Comparison of ENCODE assay signal across 31 cellular contexts in genomic region chr6:160634706-160635105, GRCh38. TPM values are rescaled to one million over a fixed set of nuclear protein-coding genes. Genes with fewer than 3 reads are reported as not detected.
DNase-seq lines count a peak whose midpoint lies in the region; FAIRE-seq and TF ChIP-seq lines count a peak whose summit lies in the region.
"Had no signal": no experiment of that assay in that cellular context is flagged by ENCODE, and none has a peak within 500 bp of the region (broad histone marks: within the 10 kb centered on the region; RNA-seq: fewer than 3 reads in every experiment).

No MANE protein-coding gene starts in this region.

- no TSS peak for BruUV-seq in Calu3 (replicated peaks; lab: Mats Ljungman, UMichigan)

- CTCF ChIA-PET in Calu3 (lab: Charles Lee) = no interaction called here

- intact Hi-C loops in Calu3 (cut with micrococcal nuclease; ENCODE audit: unreplicated experiment) = no loop called here

- peaks cover 4% of the 10 kb centered on the region for H3K27me3 Mint-ChIP-seq in activated T-cell treated with anti-CD3 and anti-CD28 coated beads, Interleukin-2, amount 50 U/mL, for 24 hours
- no peaks in the 10 kb centered on the region for H3K27me3 Mint-ChIP-seq in Calu3 (ENCODE audit: unreplicated experiment)
- H3K27me3 Mint-ChIP-seq: activated naive CD8-positive, alpha-beta T cell treated with anti-CD3 and anti-CD28 coated beads for 36 hours had no signal

- TF ChIP-seq POLR2A in H54 (IDR thresholded peaks at IDR 0.05; ENCODE audit: low read depth, low read length) = no peak

- TF ChIP-seq CTCF in GM13977 (IDR thresholded peaks at IDR 0.05; ENCODE audit: extremely low read depth, insufficient read depth, missing control alignments) (no peak), Calu3 (IDR thresholded peaks at IDR 0.05; ENCODE audit: unreplicated experiment) (no peak)

- no peak overlapping the region for H3K27ac Mint-ChIP-seq in activated T-cell treated with anti-CD3 and anti-CD28 coated beads, Interleukin-2, amount 50 U/mL, for 24 hours
- H3K27ac Mint-ChIP-seq in Calu3 (ENCODE audit: unreplicated experiment) = no peak overlapping the region
- H3K27ac Mint-ChIP-seq: activated naive CD8-positive, alpha-beta T cell treated with anti-CD3 and anti-CD28 coated beads for 36 hours had no signal

- in situ Hi-C loops in GM13977 (cut with MboI; ENCODE audit: low pct_unique_long_range_greater_than_20kb, low sequenced_read_pairs, unreplicated experiment) = no loop called here

- H3K4me1 Mint-ChIP-seq in activated T-cell treated with anti-CD3 and anti-CD28 coated beads, Interleukin-2, amount 50 U/mL, for 24 hours (ENCODE audit: low read depth) = no peaks in the 10 kb centered on the region
- no peaks in the 10 kb centered on the region for H3K4me1 Mint-ChIP-seq in Calu3 (ENCODE audit: low read depth, unreplicated experiment)
- H3K4me1 Mint-ChIP-seq: activated naive CD8-positive, alpha-beta T cell treated with anti-CD3 and anti-CD28 coated beads for 36 hours; neural crest cell had no signal

- no peak overlapping the region for H3K4me3 Mint-ChIP-seq in activated T-cell treated with anti-CD3 and anti-CD28 coated beads, Interleukin-2, amount 50 U/mL, for 24 hours
- no peak overlapping the region for H3K4me3 Mint-ChIP-seq in Calu3 (ENCODE audit: low read depth, unreplicated experiment)
- H3K4me3 Mint-ChIP-seq: activated naive CD8-positive, alpha-beta T cell treated with anti-CD3 and anti-CD28 coated beads for 36 hours; neural crest cell had no signal

- DNase-seq in activated T-cell treated with anti-CD3 and anti-CD28 coated beads, Interleukin-2, amount 50 U/mL, for 1 hour = peak; percentile 17
- DNase-seq in activated T-cell treated with anti-CD3 and anti-CD28 coated beads, Interleukin-2, amount 50 U/mL, for 24 hours = no peak
- DNase-seq in GM13977 (ENCODE audit: low spot score) (peak; percentile 31), dermis blood vessel endothelial cell (peak; percentile 1), renal cortical epithelial cell (ENCODE audit: low read depth) (peak; percentile 2), Calu3 (no peak), H54 (ENCODE audit: insufficient read length, low spot score) (no peak)
- no peak for DNase-seq in stimulated activated naive CD4-positive, alpha-beta T cell (lab: John Stamatoyannopoulos, UW)
- DNase-seq: activated CD4-positive, alpha-beta T cell treated with anti-CD3 and anti-CD28 coated beads, Interleukin-2, amount 50 U/mL, for 4 hours; activated CD8-positive, alpha-beta memory T cell treated with anti-CD3 and anti-CD28 coated beads, Interleukin-2, amount 50 U/mL, for 48 hours; activated effector memory CD4-positive, alpha-beta T cell treated with anti-CD3 and anti-CD28 coated beads, Interleukin-2, amount 50 U/mL, for 16 hours; activated naive CD8-positive, alpha-beta T cell treated with anti-CD3 and anti-CD28 coated beads for 36 hours; central memory CD4-positive, alpha-beta T cell; islet precursor cell; NCI-H1092 treated with DMSO at 0.1 percent for 48 hours; NCI-H187 treated with DMSO at 0.1 percent for 48 hours; NCI-H2171 treated with DMSO at 0.1 percent for 48 hours; NCI-H510A treated with DMSO at 0.1 percent for 48 hours; PC-3; SHP77; stimulated activated CD4-positive, alpha-beta T cell treated with anti-CD3 and anti-CD28 coated beads, Interleukin-4, amount 100 ng/mL, for 4 hours; stimulated activated naive CD4-positive, alpha-beta T cell treated with Interleukin-2 at 50 U/mL for 16 hours; T-helper 9 cell; uterus; WERI-Rb-1 had no signal

- no peak for FAIRE-seq in H54 (lab: Jason Lieb, UNC)
- FAIRE-seq: A549, GM19239 had no signal

- H3K36me3 Mint-ChIP-seq in activated T-cell treated with anti-CD3 and anti-CD28 coated beads, Interleukin-2, amount 50 U/mL, for 24 hours (ENCODE audit: low read depth) = no peaks in the 10 kb centered on the region
- no peaks in the 10 kb centered on the region for H3K36me3 Mint-ChIP-seq in Calu3 (ENCODE audit: insufficient read depth, unreplicated experiment)
- H3K36me3 Mint-ChIP-seq: activated naive CD8-positive, alpha-beta T cell treated with anti-CD3 and anti-CD28 coated beads for 36 hours had no signal

- H3K9me3 Mint-ChIP-seq in activated T-cell treated with anti-CD3 and anti-CD28 coated beads, Interleukin-2, amount 50 U/mL, for 24 hours = no peaks in the 10 kb centered on the region
- no peaks in the 10 kb centered on the region for H3K9me3 Mint-ChIP-seq in Calu3 (ENCODE audit: low read depth, unreplicated experiment)
- H3K9me3 Mint-ChIP-seq: activated naive CD8-positive, alpha-beta T cell treated with anti-CD3 and anti-CD28 coated beads for 36 hours; neural crest cell had no signal

RNA-seq across cellular contexts. Expression of gene LPA, which starts 29.4 kb away (rescaled TPM):
- total RNA-seq in dermis blood vessel endothelial cell = not detected in 2 replicates
- not detected in 2 replicates for total RNA-seq in renal cortical epithelial cell
- not detected in 2 replicates for total RNA-seq in Calu3 (2022)
- total RNA-seq: activated naive CD8-positive, alpha-beta T cell treated with anti-CD3 and anti-CD28 coated beads for 36 hours; dermis microvascular lymphatic vessel endothelial cell; lung microvascular endothelial cell; PC-3; thoracic aorta had no signal

Comparison
In these comparisons a context has a peak if more than half of its experiments do, and no peak if none do; other contexts are left out.
1. DNase-seq: peak in activated T-cell treated with anti-CD3 and anti-CD28 coated beads, Interleukin-2, amount 50 U/mL, for 1 hour (single experiment), GM13977 (single experiment), dermis blood vessel endothelial cell (single experiment) and renal cortical epithelial cell (single experiment); none in activated T-cell treated with anti-CD3 and anti-CD28 coated beads, Interleukin-2, amount 50 U/mL, for 24 hours (single experiment), Calu3 (single experiment), H54 (single experiment) and stimulated activated naive CD4-positive, alpha-beta T cell (0 of 6).